Comparison of ENCODE assay signal across 1 cellular context in the genomic region with DNA sequence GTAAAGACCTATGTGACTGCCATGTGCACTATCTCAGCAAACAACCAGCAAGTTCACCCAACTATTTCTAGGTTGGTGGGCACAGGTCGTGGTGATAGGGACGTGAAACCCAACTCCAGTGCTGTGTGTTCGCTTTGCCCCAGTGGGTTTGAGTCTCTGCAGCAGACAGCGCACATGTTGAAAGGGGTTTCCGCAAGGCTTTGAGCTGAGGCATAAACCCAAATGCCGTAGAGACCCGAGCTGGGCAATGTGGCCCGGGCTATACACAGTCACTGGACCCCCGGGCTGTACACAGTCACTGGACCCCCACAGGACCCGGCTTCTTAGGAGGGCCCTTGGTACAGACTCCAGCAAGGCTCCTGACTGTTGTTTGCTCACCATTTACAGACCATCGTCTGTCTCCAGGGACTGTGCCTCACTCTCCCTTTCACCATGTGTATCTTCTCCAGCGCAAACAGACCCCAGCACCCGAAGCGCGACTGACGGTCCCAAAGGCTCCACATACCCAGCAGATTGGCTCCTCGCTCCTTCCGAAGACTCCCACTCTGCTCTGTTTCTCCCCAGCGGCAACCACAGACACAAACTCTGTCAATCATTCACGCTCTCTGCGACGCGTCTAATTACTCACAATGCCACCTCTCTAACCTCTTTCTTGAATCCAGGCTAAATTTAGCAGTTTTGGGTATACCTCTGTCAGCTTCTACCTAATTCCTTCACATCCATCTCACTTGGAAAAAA.
TF ChIP-seq lines count a peak whose summit lies in the region.

No MANE protein-coding gene starts in this region.

TF ChIP-seq in neural cell, 6 proteins besides CTCF, POLR2A, EP300 and RAD21 (continued from another document):
- TF ChIP-seq, protein P1, sequence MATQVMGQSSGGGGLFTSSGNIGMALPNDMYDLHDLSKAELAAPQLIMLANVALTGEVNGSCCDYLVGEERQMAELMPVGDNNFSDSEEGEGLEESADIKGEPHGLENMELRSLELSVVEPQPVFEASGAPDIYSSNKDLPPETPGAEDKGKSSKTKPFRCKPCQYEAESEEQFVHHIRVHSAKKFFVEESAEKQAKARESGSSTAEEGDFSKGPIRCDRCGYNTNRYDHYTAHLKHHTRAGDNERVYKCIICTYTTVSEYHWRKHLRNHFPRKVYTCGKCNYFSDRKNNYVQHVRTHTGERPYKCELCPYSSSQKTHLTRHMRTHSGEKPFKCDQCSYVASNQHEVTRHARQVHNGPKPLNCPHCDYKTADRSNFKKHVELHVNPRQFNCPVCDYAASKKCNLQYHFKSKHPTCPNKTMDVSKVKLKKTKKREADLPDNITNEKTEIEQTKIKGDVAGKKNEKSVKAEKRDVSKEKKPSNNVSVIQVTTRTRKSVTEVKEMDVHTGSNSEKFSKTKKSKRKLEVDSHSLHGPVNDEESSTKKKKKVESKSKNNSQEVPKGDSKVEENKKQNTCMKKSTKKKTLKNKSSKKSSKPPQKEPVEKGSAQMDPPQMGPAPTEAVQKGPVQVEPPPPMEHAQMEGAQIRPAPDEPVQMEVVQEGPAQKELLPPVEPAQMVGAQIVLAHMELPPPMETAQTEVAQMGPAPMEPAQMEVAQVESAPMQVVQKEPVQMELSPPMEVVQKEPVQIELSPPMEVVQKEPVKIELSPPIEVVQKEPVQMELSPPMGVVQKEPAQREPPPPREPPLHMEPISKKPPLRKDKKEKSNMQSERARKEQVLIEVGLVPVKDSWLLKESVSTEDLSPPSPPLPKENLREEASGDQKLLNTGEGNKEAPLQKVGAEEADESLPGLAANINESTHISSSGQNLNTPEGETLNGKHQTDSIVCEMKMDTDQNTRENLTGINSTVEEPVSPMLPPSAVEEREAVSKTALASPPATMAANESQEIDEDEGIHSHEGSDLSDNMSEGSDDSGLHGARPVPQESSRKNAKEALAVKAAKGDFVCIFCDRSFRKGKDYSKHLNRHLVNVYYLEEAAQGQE (IDR thresholded peaks at IDR 0.05; ENCODE audit: borderline replicate concordance) = no peak
